ENCODE assay signal across 1 cellular context in the genomic region with DNA sequence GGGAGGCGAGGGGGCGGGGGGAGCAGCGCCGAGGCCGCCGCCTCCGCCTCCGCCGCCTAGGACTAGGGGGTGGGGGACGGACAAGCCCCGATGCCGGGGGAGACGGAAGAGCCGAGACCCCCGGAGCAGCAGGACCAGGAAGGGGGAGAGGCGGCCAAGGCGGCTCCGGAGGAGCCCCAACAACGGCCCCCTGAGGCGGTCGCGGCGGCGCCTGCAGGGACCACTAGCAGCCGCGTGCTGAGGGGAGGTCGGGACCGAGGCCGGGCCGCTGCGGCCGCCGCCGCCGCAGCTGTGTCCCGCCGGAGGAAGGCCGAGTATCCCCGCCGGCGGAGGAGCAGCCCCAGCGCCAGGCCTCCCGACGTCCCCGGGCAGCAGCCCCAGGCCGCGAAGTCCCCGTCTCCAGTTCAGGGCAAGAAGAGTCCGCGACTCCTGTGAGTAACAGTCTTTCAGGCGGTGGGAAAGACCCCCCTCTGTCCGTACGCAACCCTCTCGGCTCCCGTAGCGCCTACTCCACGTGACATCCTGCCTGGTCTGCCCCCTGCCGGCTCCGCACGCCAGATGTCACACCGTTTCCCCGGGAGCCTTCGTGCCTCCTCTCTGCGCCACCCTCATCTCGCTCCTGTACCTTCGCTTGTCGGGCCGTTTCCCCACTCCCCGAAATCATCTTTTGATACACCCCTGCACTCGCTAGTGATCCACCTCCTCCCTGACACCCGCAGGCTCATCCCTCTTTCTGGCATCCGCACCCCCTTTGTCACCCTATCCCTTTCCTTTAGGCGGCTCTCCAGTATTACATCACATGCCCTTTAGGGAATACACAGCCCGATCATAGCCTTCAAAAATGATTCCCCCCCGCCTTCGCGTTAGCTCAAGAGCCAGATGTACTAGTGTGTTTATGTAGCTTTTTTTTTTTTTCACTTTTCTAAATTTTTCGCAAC.
A peak's percentile ranks its signal among the peaks of the same experiment; 100 is the strongest.
TF ChIP-seq lines count a peak whose summit lies in the region.

No MANE protein-coding gene starts in this region.

TF ChIP-seq in HEK293, 187 proteins besides CTCF, POLR2A, EP300 and RAD21 (continued from another document and continues in another):
- TF ChIP-seq WT1 (tag by site-specific recombination; IDR thresholded peaks at IDR 0.05) (peak; percentile 69; the same call in 1 of the 2 replicates), OSR2 (tag by site-specific recombination; IDR thresholded peaks at IDR 0.05) (peak; percentile 53; the same call in 1 of the 2 replicates), ZSCAN23 (tag by site-specific recombination; IDR thresholded peaks at IDR 0.05) (0 out of 2 replicates have a peak, but pooled peaks have one; percentile 15), ZNF391 (tag by site-specific recombination; IDR thresholded peaks at IDR 0.05; ENCODE audit: borderline replicate concordance, low read depth) (peak; percentile 86; the same call in 1 of the 2 replicates), ZNF830 (tag by site-specific recombination; IDR thresholded peaks at IDR 0.05; ENCODE audit: low read depth) (no peak), ZNF76 (tag by site-specific recombination; IDR thresholded peaks at IDR 0.05; ENCODE audit: borderline replicate concordance, low read depth) (peak; percentile 58; the same call in 1 of the 2 replicates), KLF9 (tag by site-specific recombination; IDR thresholded peaks at IDR 0.05; ENCODE audit: low read depth) (peak; percentile 18; the same call in 1 of the 2 replicates), ZNF624 (tag by site-specific recombination; IDR thresholded peaks at IDR 0.05) (no peak), ZNF426 (tag by site-specific recombination; IDR thresholded peaks at IDR 0.05) (no peak), TCF7L2 (IDR thresholded peaks at IDR 0.05; ENCODE audit: borderline replicate concordance, low read depth, low read length) (no peak), SETDB1 (IDR thresholded peaks at IDR 0.05; ENCODE audit: insufficient read length, low read length) (no peak), REPIN1 (tag by site-specific recombination; IDR thresholded peaks at IDR 0.05; ENCODE audit: low read depth) (no peak), ZNF521 (tag by site-specific recombination; IDR thresholded peaks at IDR 0.05) (no peak), ZNF37A (tag by site-specific recombination; IDR thresholded peaks at IDR 0.05) (no peak), ZNF707 (tag by site-specific recombination; IDR thresholded peaks at IDR 0.05) (no peak), ZFP3 (tag by site-specific recombination; IDR thresholded peaks at IDR 0.05; ENCODE audit: low read depth) (no peak), HOXC10 (CRISPR knock-in tag; IDR thresholded peaks at IDR 0.05) (no peak), OVOL3 (tag by site-specific recombination; IDR thresholded peaks at IDR 0.05) (no peak), ZNF585B (tag by site-specific recombination; IDR thresholded peaks at IDR 0.05) (no peak), ZXDB (tag by site-specific recombination; IDR thresholded peaks at IDR 0.05) (peak; percentile 85), GLI2 (tag by site-specific recombination; IDR thresholded peaks at IDR 0.05; ENCODE audit: borderline replicate concordance, low read depth) (no peak), ZNF184 (tag by site-specific recombination; IDR thresholded peaks at IDR 0.05) (no peak), ZNF341 (tag by site-specific recombination; IDR thresholded peaks at IDR 0.05; ENCODE audit: low read depth) (peak; percentile 67), ZNF211 (tag by site-specific recombination; IDR thresholded peaks at IDR 0.05; ENCODE audit: low read depth) (no peak), ZBTB21 (tag by site-specific recombination; IDR thresholded peaks at IDR 0.05) (peak; percentile 95), ZNF157 (tag by site-specific recombination; IDR thresholded peaks at IDR 0.05) (no peak), ZNF133 (tag by site-specific recombination; IDR thresholded peaks at IDR 0.05) (no peak), ZNF785 (tag by site-specific recombination; IDR thresholded peaks at IDR 0.05) (no peak), SP2 (tag by site-specific recombination; IDR thresholded peaks at IDR 0.05) (peak; percentile 60), ZNF366 (tag by site-specific recombination; conservative IDR thresholded peaks at IDR 0.05) (peak; percentile 97), ZFP37 (tag by site-specific recombination; IDR thresholded peaks at IDR 0.05) (peak; percentile 83), ZBTB7A (tag by site-specific recombination; IDR thresholded peaks at IDR 0.05; ENCODE audit: low read depth) (peak; percentile 29; the same call in 1 of the 2 replicates), GLIS1 (tag by site-specific recombination; IDR thresholded peaks at IDR 0.05) (peak; percentile 93), FEZF1 (tag by site-specific recombination; IDR thresholded peaks at IDR 0.05) (no peak), ZBTB17 (tag by site-specific recombination; IDR thresholded peaks at IDR 0.05) (peak; percentile 97)
- TF ChIP-seq, protein P1, sequence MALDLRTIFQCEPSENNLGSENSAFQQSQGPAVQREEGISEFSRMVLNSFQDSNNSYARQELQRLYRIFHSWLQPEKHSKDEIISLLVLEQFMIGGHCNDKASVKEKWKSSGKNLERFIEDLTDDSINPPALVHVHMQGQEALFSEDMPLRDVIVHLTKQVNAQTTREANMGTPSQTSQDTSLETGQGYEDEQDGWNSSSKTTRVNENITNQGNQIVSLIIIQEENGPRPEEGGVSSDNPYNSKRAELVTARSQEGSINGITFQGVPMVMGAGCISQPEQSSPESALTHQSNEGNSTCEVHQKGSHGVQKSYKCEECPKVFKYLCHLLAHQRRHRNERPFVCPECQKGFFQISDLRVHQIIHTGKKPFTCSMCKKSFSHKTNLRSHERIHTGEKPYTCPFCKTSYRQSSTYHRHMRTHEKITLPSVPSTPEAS (tag by site-specific recombination; IDR thresholded peaks at IDR 0.05), result 0 out of 2 replicates have a peak, but pooled peaks have one; percentile 15
- TF ChIP-seq, protein P2, sequence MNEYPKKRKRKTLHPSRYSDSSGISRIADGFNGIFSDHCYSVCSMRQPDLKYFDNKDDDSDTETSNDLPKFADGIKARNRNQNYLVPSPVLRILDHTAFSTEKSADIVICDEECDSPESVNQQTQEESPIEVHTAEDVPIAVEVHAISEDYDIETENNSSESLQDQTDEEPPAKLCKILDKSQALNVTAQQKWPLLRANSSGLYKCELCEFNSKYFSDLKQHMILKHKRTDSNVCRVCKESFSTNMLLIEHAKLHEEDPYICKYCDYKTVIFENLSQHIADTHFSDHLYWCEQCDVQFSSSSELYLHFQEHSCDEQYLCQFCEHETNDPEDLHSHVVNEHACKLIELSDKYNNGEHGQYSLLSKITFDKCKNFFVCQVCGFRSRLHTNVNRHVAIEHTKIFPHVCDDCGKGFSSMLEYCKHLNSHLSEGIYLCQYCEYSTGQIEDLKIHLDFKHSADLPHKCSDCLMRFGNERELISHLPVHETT (tag by site-specific recombination; IDR thresholded peaks at IDR 0.05), result peak; percentile 73; the same call in 1 of the 2 replicates
- TF ChIP-seq, protein P3, sequence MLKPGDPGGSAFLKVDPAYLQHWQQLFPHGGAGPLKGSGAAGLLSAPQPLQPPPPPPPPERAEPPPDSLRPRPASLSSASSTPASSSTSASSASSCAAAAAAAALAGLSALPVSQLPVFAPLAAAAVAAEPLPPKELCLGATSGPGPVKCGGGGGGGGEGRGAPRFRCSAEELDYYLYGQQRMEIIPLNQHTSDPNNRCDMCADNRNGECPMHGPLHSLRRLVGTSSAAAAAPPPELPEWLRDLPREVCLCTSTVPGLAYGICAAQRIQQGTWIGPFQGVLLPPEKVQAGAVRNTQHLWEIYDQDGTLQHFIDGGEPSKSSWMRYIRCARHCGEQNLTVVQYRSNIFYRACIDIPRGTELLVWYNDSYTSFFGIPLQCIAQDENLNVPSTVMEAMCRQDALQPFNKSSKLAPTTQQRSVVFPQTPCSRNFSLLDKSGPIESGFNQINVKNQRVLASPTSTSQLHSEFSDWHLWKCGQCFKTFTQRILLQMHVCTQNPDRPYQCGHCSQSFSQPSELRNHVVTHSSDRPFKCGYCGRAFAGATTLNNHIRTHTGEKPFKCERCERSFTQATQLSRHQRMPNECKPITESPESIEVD (tag by site-specific recombination; IDR thresholded peaks at IDR 0.05), result no peak
- TF ChIP-seq, protein P4, sequence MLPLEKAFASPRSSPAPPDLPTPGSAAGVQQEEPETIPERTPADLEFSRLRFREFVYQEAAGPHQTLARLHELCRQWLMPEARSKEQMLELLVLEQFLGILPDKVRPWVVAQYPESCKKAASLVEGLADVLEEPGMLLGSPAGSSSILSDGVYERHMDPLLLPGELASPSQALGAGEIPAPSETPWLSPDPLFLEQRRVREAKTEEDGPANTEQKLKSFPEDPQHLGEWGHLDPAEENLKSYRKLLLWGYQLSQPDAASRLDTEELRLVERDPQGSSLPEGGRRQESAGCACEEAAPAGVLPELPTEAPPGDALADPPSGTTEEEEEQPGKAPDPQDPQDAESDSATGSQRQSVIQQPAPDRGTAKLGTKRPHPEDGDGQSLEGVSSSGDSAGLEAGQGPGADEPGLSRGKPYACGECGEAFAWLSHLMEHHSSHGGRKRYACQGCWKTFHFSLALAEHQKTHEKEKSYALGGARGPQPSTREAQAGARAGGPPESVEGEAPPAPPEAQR (tag by site-specific recombination; IDR thresholded peaks at IDR 0.05), result no peak
- TF ChIP-seq, protein P5, sequence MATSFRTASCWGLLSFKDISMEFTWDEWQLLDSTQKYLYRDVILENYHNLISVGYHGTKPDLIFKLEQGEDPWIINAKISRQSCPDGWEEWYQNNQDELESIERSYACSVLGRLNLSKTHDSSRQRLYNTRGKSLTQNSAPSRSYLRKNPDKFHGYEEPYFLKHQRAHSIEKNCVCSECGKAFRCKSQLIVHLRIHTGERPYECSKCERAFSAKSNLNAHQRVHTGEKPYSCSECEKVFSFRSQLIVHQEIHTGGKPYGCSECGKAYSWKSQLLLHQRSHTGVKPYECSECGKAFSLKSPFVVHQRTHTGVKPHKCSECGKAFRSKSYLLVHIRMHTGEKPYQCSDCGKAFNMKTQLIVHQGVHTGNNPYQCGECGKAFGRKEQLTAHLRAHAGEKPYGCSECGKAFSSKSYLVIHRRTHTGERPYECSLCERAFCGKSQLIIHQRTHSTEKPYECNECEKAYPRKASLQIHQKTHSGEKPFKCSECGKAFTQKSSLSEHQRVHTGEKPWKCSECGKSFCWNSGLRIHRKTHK (tag by site-specific recombination; IDR thresholded peaks at IDR 0.05), result no peak
- TF ChIP-seq, protein P6, sequence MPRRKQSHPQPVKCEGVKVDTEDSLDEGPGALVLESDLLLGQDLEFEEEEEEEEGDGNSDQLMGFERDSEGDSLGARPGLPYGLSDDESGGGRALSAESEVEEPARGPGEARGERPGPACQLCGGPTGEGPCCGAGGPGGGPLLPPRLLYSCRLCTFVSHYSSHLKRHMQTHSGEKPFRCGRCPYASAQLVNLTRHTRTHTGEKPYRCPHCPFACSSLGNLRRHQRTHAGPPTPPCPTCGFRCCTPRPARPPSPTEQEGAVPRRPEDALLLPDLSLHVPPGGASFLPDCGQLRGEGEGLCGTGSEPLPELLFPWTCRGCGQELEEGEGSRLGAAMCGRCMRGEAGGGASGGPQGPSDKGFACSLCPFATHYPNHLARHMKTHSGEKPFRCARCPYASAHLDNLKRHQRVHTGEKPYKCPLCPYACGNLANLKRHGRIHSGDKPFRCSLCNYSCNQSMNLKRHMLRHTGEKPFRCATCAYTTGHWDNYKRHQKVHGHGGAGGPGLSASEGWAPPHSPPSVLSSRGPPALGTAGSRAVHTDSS (tag by site-specific recombination; IDR thresholded peaks at IDR 0.05), result no peak
- TF ChIP-seq, protein P7, sequence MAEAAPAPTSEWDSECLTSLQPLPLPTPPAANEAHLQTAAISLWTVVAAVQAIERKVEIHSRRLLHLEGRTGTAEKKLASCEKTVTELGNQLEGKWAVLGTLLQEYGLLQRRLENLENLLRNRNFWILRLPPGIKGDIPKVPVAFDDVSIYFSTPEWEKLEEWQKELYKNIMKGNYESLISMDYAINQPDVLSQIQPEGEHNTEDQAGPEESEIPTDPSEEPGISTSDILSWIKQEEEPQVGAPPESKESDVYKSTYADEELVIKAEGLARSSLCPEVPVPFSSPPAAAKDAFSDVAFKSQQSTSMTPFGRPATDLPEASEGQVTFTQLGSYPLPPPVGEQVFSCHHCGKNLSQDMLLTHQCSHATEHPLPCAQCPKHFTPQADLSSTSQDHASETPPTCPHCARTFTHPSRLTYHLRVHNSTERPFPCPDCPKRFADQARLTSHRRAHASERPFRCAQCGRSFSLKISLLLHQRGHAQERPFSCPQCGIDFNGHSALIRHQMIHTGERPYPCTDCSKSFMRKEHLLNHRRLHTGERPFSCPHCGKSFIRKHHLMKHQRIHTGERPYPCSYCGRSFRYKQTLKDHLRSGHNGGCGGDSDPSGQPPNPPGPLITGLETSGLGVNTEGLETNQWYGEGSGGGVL (tag by site-specific recombination; IDR thresholded peaks at IDR 0.05), result no peak
- TF ChIP-seq, protein P8, sequence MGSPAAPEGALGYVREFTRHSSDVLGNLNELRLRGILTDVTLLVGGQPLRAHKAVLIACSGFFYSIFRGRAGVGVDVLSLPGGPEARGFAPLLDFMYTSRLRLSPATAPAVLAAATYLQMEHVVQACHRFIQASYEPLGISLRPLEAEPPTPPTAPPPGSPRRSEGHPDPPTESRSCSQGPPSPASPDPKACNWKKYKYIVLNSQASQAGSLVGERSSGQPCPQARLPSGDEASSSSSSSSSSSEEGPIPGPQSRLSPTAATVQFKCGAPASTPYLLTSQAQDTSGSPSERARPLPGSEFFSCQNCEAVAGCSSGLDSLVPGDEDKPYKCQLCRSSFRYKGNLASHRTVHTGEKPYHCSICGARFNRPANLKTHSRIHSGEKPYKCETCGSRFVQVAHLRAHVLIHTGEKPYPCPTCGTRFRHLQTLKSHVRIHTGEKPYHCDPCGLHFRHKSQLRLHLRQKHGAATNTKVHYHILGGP (tag by site-specific recombination; IDR thresholded peaks at IDR 0.05), result no peak
- TF ChIP-seq, protein P9, sequence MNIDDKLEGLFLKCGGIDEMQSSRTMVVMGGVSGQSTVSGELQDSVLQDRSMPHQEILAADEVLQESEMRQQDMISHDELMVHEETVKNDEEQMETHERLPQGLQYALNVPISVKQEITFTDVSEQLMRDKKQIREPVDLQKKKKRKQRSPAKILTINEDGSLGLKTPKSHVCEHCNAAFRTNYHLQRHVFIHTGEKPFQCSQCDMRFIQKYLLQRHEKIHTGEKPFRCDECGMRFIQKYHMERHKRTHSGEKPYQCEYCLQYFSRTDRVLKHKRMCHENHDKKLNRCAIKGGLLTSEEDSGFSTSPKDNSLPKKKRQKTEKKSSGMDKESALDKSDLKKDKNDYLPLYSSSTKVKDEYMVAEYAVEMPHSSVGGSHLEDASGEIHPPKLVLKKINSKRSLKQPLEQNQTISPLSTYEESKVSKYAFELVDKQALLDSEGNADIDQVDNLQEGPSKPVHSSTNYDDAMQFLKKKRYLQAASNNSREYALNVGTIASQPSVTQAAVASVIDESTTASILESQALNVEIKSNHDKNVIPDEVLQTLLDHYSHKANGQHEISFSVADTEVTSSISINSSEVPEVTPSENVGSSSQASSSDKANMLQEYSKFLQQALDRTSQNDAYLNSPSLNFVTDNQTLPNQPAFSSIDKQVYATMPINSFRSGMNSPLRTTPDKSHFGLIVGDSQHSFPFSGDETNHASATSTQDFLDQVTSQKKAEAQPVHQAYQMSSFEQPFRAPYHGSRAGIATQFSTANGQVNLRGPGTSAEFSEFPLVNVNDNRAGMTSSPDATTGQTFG (tag by site-specific recombination; IDR thresholded peaks at IDR 0.05; ENCODE audit: borderline replicate concordance), result no peak
- TF ChIP-seq, protein P10, sequence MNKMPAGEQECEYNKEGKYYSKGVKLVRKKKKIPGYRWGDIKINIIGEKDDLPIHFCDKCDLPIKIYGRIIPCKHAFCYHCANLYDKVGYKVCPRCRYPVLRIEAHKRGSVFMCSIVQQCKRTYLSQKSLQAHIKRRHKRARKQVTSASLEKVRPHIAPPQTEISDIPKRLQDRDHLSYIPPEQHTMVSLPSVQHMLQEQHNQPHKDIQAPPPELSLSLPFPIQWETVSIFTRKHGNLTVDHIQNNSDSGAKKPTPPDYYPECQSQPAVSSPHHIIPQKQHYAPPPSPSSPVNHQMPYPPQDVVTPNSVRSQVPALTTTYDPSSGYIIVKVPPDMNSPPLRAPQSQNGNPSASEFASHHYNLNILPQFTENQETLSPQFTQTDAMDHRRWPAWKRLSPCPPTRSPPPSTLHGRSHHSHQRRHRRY (tag by site-specific recombination; IDR thresholded peaks at IDR 0.05), result no peak
